In genomic region chr1:7784492-7785071, GRCh38 we compare ENCODE assay signal across 9 cellular contexts. TPM values are rescaled to one million over a fixed set of nuclear protein-coding genes. Genes with fewer than 3 reads are reported as not detected.
DNase-seq lines count a peak whose midpoint lies in the region; ATAC-seq, FAIRE-seq and TF ChIP-seq lines count a peak whose summit lies in the region.
"Had no signal": no experiment of that assay in that cellular context is flagged by ENCODE, and none has a peak within 500 bp of the region (broad histone marks: within the 10 kb centered on the region; RNA-seq: fewer than 3 reads in every experiment).

No MANE protein-coding gene starts in this region.

- WGBS in esophagus squamous epithelium, 2 donors, result 25 to 27% methylated on average over 14 of the region's 52 CpGs

- peak; percentile 72 for DNase-seq in NCI-H510A treated with DMSO at 0.1 percent for 48 hours (lab: John Stamatoyannopoulos, UW)
- DNase-seq in esophagus squamous epithelium (lab: John Stamatoyannopoulos, UW), result no peak
- DNase-seq in NCI-H1105 treated with DMSO at 0.1 percent for 48 hours (lab: John Stamatoyannopoulos, UW), result no peak
- DNase-seq in GM19239 (ENCODE audit: insufficient read length, low spot score), result no peak
- no peak for DNase-seq in RCC 7860 (ENCODE audit: low spot score)

- TF ChIP-seq CTCF in C4-2B (conservative IDR thresholded peaks at IDR 0.05) (no peak), esophagus squamous epithelium (IDR thresholded peaks at IDR 0.05) (no peak), neutrophil (IDR thresholded peaks at IDR 0.05) (no peak)

- peak overlapping the region; percentile 77 for H3K27ac ChIP-seq in C4-2B
- peak overlapping the region; percentile 88 to 97 (median 92) for H3K27ac ChIP-seq in esophagus squamous epithelium
- H3K27ac ChIP-seq in neutrophil, result peak overlapping the region; percentile 82

- ATAC-seq in GM18858 (IDR thresholded peaks at IDR 0.05; ENCODE audit: unreplicated experiment), result no peak

- no peak for TF ChIP-seq POLR2A in esophagus squamous epithelium (IDR thresholded peaks at IDR 0.05)

- no peaks in the 10 kb centered on the region for H3K27me3 ChIP-seq in esophagus squamous epithelium
- H3K27me3 ChIP-seq in neutrophil, result peaks cover 12% of the 10 kb centered on the region

- FAIRE-seq in GM19239 (lab: Jason Lieb, UNC) (no peak), RCC 7860 (lab: Jason Lieb, UNC) (no peak)
- FAIRE-seq: colon had no signal

- H3K4me3 ChIP-seq in esophagus squamous epithelium (peak overlapping the region; percentile 52 to 86 (median 68)), neutrophil (ENCODE audit: low read depth in 1 of 2, low read length in 1 of 2) (peak overlapping the region in 1 of 2 experiments; percentile 63)

- intact Hi-C loops in esophagus squamous epithelium (cut with DNase I), result no loop called here

- peaks cover 0 to 62% (median 5%) of the 10 kb centered on the region in 3 donors for H3K36me3 ChIP-seq in esophagus squamous epithelium
- H3K36me3 ChIP-seq in neutrophil, result peaks cover 17% of the 10 kb centered on the region

- H3K9me3 ChIP-seq in esophagus squamous epithelium (no peaks in the 10 kb centered on the region), neutrophil (no peaks in the 10 kb centered on the region)

- peaks cover 10 to 63% (median 32%) of the 10 kb centered on the region in 3 donors for H3K4me1 ChIP-seq in esophagus squamous epithelium
- peaks cover 44 to 53% of the 10 kb centered on the region in 2 experiments for H3K4me1 ChIP-seq in neutrophil (ENCODE audit: control insufficient read depth in 1 of 2, insufficient read depth in 1 of 2, low read depth in 1 of 2, low read length in 1 of 2)

RNA-seq across cellular contexts. Expression of gene PER3, which starts 0.5 kb away (rescaled TPM):
- 10 to 100 TPM in 2 of 4 donors, 1 to 10 TPM in 2; 6.7 to 21.0 (median 8.9) TPM for total RNA-seq in esophagus squamous epithelium

RNA-seq across cellular contexts. Expression of gene VAMP3, which starts 13.5 kb away (rescaled TPM):
- total RNA-seq in esophagus squamous epithelium, result 10 to 100 TPM; 55.8 to 94.6 (median 75.4) TPM
